10 cellular contexts compared by ENCODE assay signal in genomic region chr18:56112013-56112749, GRCh38.
DNase-seq lines count a peak whose midpoint lies in the region; ATAC-seq and TF ChIP-seq lines count a peak whose summit lies in the region.
"Had no signal": no experiment of that assay in that cellular context is flagged by ENCODE, and none has a peak within 500 bp of the region (broad histone marks: within the 10 kb centered on the region; RNA-seq: fewer than 3 reads in every experiment).

No MANE protein-coding gene starts in this region.

- H3K4me1 Mint-ChIP-seq in activated B cell treated with CpG ODN at 0.5 μM for 24 hours = peaks cover 50% of the 10 kb centered on the region

- no peaks in the 10 kb centered on the region for H3K9me3 Mint-ChIP-seq in activated B cell treated with CpG ODN at 0.5 μM for 24 hours

- H3K4me2 ChIP-seq in BLaER1 = peak overlapping the region; percentile 61

- H3K27ac ChIP-seq in BLaER1 (no peak overlapping the region; the same call in 1 of the 2 replicates), heart right ventricle (peak overlapping the region in 2 of 10 donors; percentile 19 to 21)

- H3K9ac ChIP-seq in BLaER1 = no peak overlapping the region

- H3K4me3 Mint-ChIP-seq in activated B cell treated with CpG ODN at 0.5 μM for 24 hours = peak overlapping the region; percentile 64

- H3K36me3 ChIP-seq in BLaER1 = no peaks in the 10 kb centered on the region
- H3K36me3 ChIP-seq in heart right ventricle = no peaks in the 10 kb centered on the region

- H3K4me3 ChIP-seq in BLaER1 (no peak overlapping the region), heart right ventricle (no peak overlapping the region)

- ATAC-seq in GM18909 (IDR thresholded peaks at IDR 0.05; ENCODE audit: poor library complexity, unreplicated experiment) = peak; percentile 98
- peak; percentile 99 for ATAC-seq in HG02938 (IDR thresholded peaks at IDR 0.05; ENCODE audit: unreplicated experiment)
- ATAC-seq in activated B cell treated with CpG ODN at 0.5 μM for 24 hours (ENCODE audit: low read depth) = peak; percentile 92
- no peak for ATAC-seq in sciatic nerve
- ATAC-seq in heart right ventricle = no peak

- no peaks in the 10 kb centered on the region for H3K36me3 Mint-ChIP-seq in activated B cell treated with CpG ODN at 0.5 μM for 24 hours (ENCODE audit: low read depth)

- intact Hi-C loops in activated B cell treated with CpG ODN at 0.5 μM for 24 hours (cut with micrococcal nuclease) = loop anchor here (1.0 to 10.0 kb wide), 9 partner anchors 23 to 877 kb away; partner anchors contain the start of gene TCF4
- intact Hi-C loops in sciatic nerve (cut with DNase I) = no loop called here
- intact Hi-C loops in heart right ventricle (cut with DNase I) = loop anchor here in 1 of 10 donors (10.0 kb wide), 1 partner anchor 123 kb away; no protein-coding TSS in a partner anchor

- H3K4me1 ChIP-seq in BLaER1 (peaks cover 95% of the 10 kb centered on the region), heart right ventricle (peaks cover 0 to 38% (median 12%) of the 10 kb centered on the region in 9 donors)

- TF ChIP-seq CTCF in activated B cell treated with CpG ODN at 0.5 μM for 24 hours (IDR thresholded peaks at IDR 0.05) (no peak), heart right ventricle (IDR thresholded peaks at IDR 0.05) (no peak)

- DNase-seq in activated B cell treated with CpG ODN at 0.5 μM for 24 hours (no peak), glomerular visceral epithelial cell (ENCODE audit: extremely low spot score) (no peak), HEK293T (ENCODE audit: extremely low spot score) (no peak), sciatic nerve (ENCODE audit: low spot score) (no peak), heart right ventricle (no peak)
- DNase-seq: GF-D8, NCI-H2081 had no signal

- no peaks in the 10 kb centered on the region for H3K27me3 ChIP-seq in BLaER1
- H3K27me3 ChIP-seq in heart right ventricle = no peaks in the 10 kb centered on the region

- CTCF ChIA-PET in activated B cell treated with CpG ODN at 0.5 μM for 24 hours (lab: Charles Lee) = no interaction called here
- CTCF ChIA-PET in HEK293T (lab: Yijun Ruan, JAX) = no interaction called here

- no peaks in the 10 kb centered on the region for H3K27me3 Mint-ChIP-seq in activated B cell treated with CpG ODN at 0.5 μM for 24 hours

- POLR2A ChIA-PET in activated B cell treated with CpG ODN at 0.5 μM for 24 hours (lab: Charles Lee) (interaction anchor here (0.9 to 1.7 kb wide), 3 partner anchors 23 to 201 kb away, joined by 3 read pairs; no protein-coding TSS in a partner anchor), HEK293T (lab: Yijun Ruan, JAX) (no interaction called here)

- H3K27ac Mint-ChIP-seq in activated B cell treated with CpG ODN at 0.5 μM for 24 hours = peak overlapping the region; percentile 72

- H3K9me3 ChIP-seq in BLaER1 = no peaks in the 10 kb centered on the region
- no peaks in the 10 kb centered on the region for H3K9me3 ChIP-seq in heart right ventricle

- 66 to 73% methylated on average over 6 of the region's 6 CpGs for WGBS in heart right ventricle, 2 donors

- H4K20me1 ChIP-seq in BLaER1 = no peaks in the 10 kb centered on the region

TF ChIP-seq in HEK293T, 16 proteins besides CTCF, POLR2A, EP300 and RAD21:
- no peak for TF ChIP-seq PKNOX1 (IDR thresholded peaks at IDR 0.05)
- no peak for TF ChIP-seq TARDBP (IDR thresholded peaks at IDR 0.05)
- TF ChIP-seq ZNF384 (IDR thresholded peaks at IDR 0.05) = no peak
- no peak for TF ChIP-seq FOXM1 (IDR thresholded peaks at IDR 0.05; ENCODE audit: borderline replicate concordance)
- TF ChIP-seq SP1 (IDR thresholded peaks at IDR 0.05) = no peak
- no peak for TF ChIP-seq HDGF (IDR thresholded peaks at IDR 0.05; ENCODE audit: borderline replicate concordance)
- no peak for TF ChIP-seq FOXA1 (IDR thresholded peaks at IDR 0.05)
- TF ChIP-seq ARNT (IDR thresholded peaks at IDR 0.05) = no peak
- no peak for TF ChIP-seq ELF4 (IDR thresholded peaks at IDR 0.05)
- no peak for TF ChIP-seq LEF1 (IDR thresholded peaks at IDR 0.05; ENCODE audit: borderline replicate concordance)
- TF ChIP-seq L3MBTL2 (conservative IDR thresholded peaks at IDR 0.05) = no peak
- TF ChIP-seq CTBP1 (IDR thresholded peaks at IDR 0.05; ENCODE audit: borderline replicate concordance) = no peak
- no peak for TF ChIP-seq NFRKB (IDR thresholded peaks at IDR 0.05)

Comparison
In these comparisons a context has a peak if more than half of its experiments do, and no peak if none do; other contexts are left out.
1. ATAC-seq: peak in GM18909 (single experiment), HG02938 (single experiment) and activated B cell treated with CpG ODN at 0.5 μM for 24 hours (single experiment); none in sciatic nerve (single experiment) and heart right ventricle (0 of 8).